Comparison of ENCODE assay signal across 24 cellular contexts in genomic region chrX:133323450-133323849, GRCh38.
A peak's percentile ranks its signal among the peaks of the same experiment; 100 is the strongest.
DNase-seq lines count a peak whose midpoint lies in the region; ATAC-seq, FAIRE-seq and TF ChIP-seq lines count a peak whose summit lies in the region.
"Had no signal": no experiment of that assay in that cellular context is flagged by ENCODE, and none has a peak within 500 bp of the region (broad histone marks: within the 10 kb centered on the region; RNA-seq: fewer than 3 reads in every experiment).

No MANE protein-coding gene starts in this region.

- peak; percentile 65 to 68 for ATAC-seq in activated T-cell treated with anti-CD3 and anti-CD28 coated beads, Interleukin-2, amount 50 U/mL, for 72 hours (replicated peaks in 1 of 2)
- ATAC-seq: heart right ventricle; left ventricle myocardium superior; naive thymus-derived CD8-positive, alpha-beta T cell had no signal

- no peak for FAIRE-seq in RCC 7860 (lab: Jason Lieb, UNC)
- FAIRE-seq: colon, H54, TTC549 had no signal

- 65% methylated on average over 2 of the region's 2 CpGs for WGBS in esophagus muscularis mucosa

- H3K9me3 ChIP-seq in esophagus muscularis mucosa = no peaks in the 10 kb centered on the region
- H3K9me3 ChIP-seq: heart right ventricle had no signal

- H3K27ac Mint-ChIP-seq in activated T-cell treated with anti-CD3 and anti-CD28 coated beads, Interleukin-2, amount 50 U/mL, for 72 hours = peak overlapping the region; percentile 54
- H3K27ac Mint-ChIP-seq in progenitor cell of endocrine pancreas = no peak overlapping the region
- H3K27ac Mint-ChIP-seq: activated CD4-positive, alpha-beta memory T cell treated with anti-CD3 and anti-CD28 coated beads, Interleukin-2, amount 10 ng/mL, durations not matched to agents 7 days and 5 days; activated T-helper 2 cell treated with anti-CD3 and anti-CD28 coated beads, Interferon-gamma antibody, Interleukin-2, Interleukin-4, amounts not matched to agents 10 μg/mL and 5 μg/mL and 100 μg/mL, durations not matched to agents 14 hours and 24 hours and 36 hours; naive thymus-derived CD8-positive, alpha-beta T cell had no signal

- TF ChIP-seq POLR2A in esophagus muscularis mucosa (IDR thresholded peaks at IDR 0.05; ENCODE audit: low read depth) = no peak

- H3K27ac ChIP-seq in esophagus muscularis mucosa (replicated peaks in 1 of 4) = peak overlapping the region in 3 of 4 donors; percentile 18 to 45 (median 23)
- H3K27ac ChIP-seq: heart right ventricle, SK-N-MC had no signal

- H3K27me3 Mint-ChIP-seq in activated T-cell treated with anti-CD3 and anti-CD28 coated beads, Interleukin-2, amount 50 U/mL, for 72 hours (ENCODE audit: low read depth) = peaks cover 26% of the 10 kb centered on the region
- H3K27me3 Mint-ChIP-seq in progenitor cell of endocrine pancreas = no peaks in the 10 kb centered on the region
- H3K27me3 Mint-ChIP-seq: activated CD4-positive, alpha-beta memory T cell treated with anti-CD3 and anti-CD28 coated beads, Interleukin-2, amount 10 ng/mL, durations not matched to agents 7 days and 5 days; naive thymus-derived CD8-positive, alpha-beta T cell had no signal

- H3K4me3 Mint-ChIP-seq in activated T-cell treated with anti-CD3 and anti-CD28 coated beads, Interleukin-2, amount 50 U/mL, for 72 hours = peak overlapping the region in 1 of 2 donors; percentile 15
- no peak overlapping the region for H3K4me3 Mint-ChIP-seq in progenitor cell of endocrine pancreas (ENCODE audit: low read depth)
- H3K4me3 Mint-ChIP-seq: activated CD4-positive, alpha-beta memory T cell treated with anti-CD3 and anti-CD28 coated beads, Interleukin-2, amount 10 ng/mL, durations not matched to agents 7 days and 5 days; naive thymus-derived CD8-positive, alpha-beta T cell had no signal

- DNase-seq in activated T-cell treated with anti-CD3 and anti-CD28 coated beads, Interleukin-2, amount 50 U/mL, for 72 hours = no peak
- DNase-seq in activated T-cell treated with anti-CD3 and anti-CD28 coated beads, Interleukin-2, amount 50 U/mL, for 1 hour = no peak
- peak; percentile 71 for DNase-seq in NOMO-1 treated with DMSO at 0.1 percent for 48 hours (lab: John Stamatoyannopoulos, UW; ENCODE audit: unreplicated experiment)
- no peak for DNase-seq in esophagus muscularis mucosa (ENCODE audit: extremely low spot score)
- no peak for DNase-seq in hypothalamus (lab: John Stamatoyannopoulos, UW)
- no peak for DNase-seq in hippocampal formation (lab: John Stamatoyannopoulos, UW)
- no peak for DNase-seq in RCC 7860 (ENCODE audit: low spot score)
- no peak for DNase-seq in progenitor cell of endocrine pancreas (ENCODE audit: low spot score, unreplicated experiment)
- DNase-seq: ACHN; activated CD4-positive, alpha-beta memory T cell treated with anti-CD3 and anti-CD28 coated beads, Interleukin-2, amount 10 ng/mL, durations not matched to agents 7 days and 5 days; amygdala; COR-L47; erythroblast; heart right ventricle; left ventricle myocardium superior; naive thymus-derived CD8-positive, alpha-beta T cell; NCI-H1092 treated with DMSO at 0.1 percent for 48 hours; NCI-H2227 treated with DMSO at 0.1 percent for 48 hours; stimulated activated CD8-positive, alpha-beta memory T cell treated with anti-CD3 and anti-CD28 coated beads, Interleukin-4, amount 100 ng/mL, for 48 hours had no signal

- TF ChIP-seq CTCF in esophagus muscularis mucosa (IDR thresholded peaks at IDR 0.05) (no peak), progenitor cell of endocrine pancreas (IDR thresholded peaks at IDR 0.05; ENCODE audit: unreplicated experiment) (no peak)

- no peaks in the 10 kb centered on the region for H3K9me3 Mint-ChIP-seq in activated T-cell treated with anti-CD3 and anti-CD28 coated beads, Interleukin-2, amount 50 U/mL, for 72 hours
- H3K9me3 Mint-ChIP-seq in progenitor cell of endocrine pancreas (ENCODE audit: low read depth) = no peaks in the 10 kb centered on the region
- H3K9me3 Mint-ChIP-seq: activated CD4-positive, alpha-beta memory T cell treated with anti-CD3 and anti-CD28 coated beads, Interleukin-2, amount 10 ng/mL, durations not matched to agents 7 days and 5 days; activated T-helper 2 cell treated with anti-CD3 and anti-CD28 coated beads, Interferon-gamma antibody, Interleukin-2, Interleukin-4, amounts not matched to agents 10 μg/mL and 5 μg/mL and 100 μg/mL, durations not matched to agents 14 hours and 24 hours and 36 hours; naive thymus-derived CD8-positive, alpha-beta T cell had no signal

- intact Hi-C loops in esophagus muscularis mucosa (cut with DNase I) = no loop called here

- no peaks in the 10 kb centered on the region for H3K4me1 Mint-ChIP-seq in activated T-cell treated with anti-CD3 and anti-CD28 coated beads, Interleukin-2, amount 50 U/mL, for 72 hours (ENCODE audit: low read depth)
- H3K4me1 Mint-ChIP-seq in progenitor cell of endocrine pancreas (ENCODE audit: low read depth) = no peaks in the 10 kb centered on the region
- H3K4me1 Mint-ChIP-seq: naive thymus-derived CD8-positive, alpha-beta T cell had no signal

- H3K27me3 ChIP-seq in esophagus muscularis mucosa = no peaks in the 10 kb centered on the region

- H3K36me3 ChIP-seq in esophagus muscularis mucosa = no peaks in the 10 kb centered on the region
- H3K36me3 ChIP-seq: heart right ventricle had no signal

- H3K4me3 ChIP-seq in esophagus muscularis mucosa = no peak overlapping the region
- H3K4me3 ChIP-seq: heart right ventricle, SK-N-MC had no signal

- H3K4me1 ChIP-seq in esophagus muscularis mucosa = peaks cover 0 to 78% (median 38%) of the 10 kb centered on the region in 4 donors

- H3K36me3 Mint-ChIP-seq in activated T-cell treated with anti-CD3 and anti-CD28 coated beads, Interleukin-2, amount 50 U/mL, for 72 hours (ENCODE audit: insufficient read depth in 2 of 2) = no peaks in the 10 kb centered on the region
- H3K36me3 Mint-ChIP-seq in progenitor cell of endocrine pancreas (ENCODE audit: insufficient read depth) = no peaks in the 10 kb centered on the region
- H3K36me3 Mint-ChIP-seq: naive thymus-derived CD8-positive, alpha-beta T cell had no signal

- TF ChIP-seq EP300 in esophagus muscularis mucosa (IDR thresholded peaks at IDR 0.05) = no peak
